Comparison of ENCODE assay signal across 23 cellular contexts in the genomic region with DNA sequence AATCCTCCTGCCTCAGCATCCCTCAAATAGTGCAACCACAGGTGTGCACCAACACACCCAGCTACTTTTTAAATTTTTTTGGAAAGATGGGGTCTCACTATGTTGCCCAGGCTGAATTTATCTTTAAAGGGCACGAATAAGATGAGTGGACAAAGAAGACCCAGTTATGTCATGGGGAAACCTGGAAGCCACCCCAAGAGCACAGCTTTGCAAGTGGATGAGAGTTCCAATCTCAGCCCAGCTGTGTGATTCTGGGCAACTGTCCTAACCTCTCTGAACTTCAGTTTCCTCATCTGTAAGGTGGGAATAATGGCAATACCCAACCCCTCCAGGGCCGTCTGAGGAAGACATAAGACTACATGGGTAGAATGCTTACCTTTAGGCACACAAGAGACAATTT. TPM values are rescaled to one million over a fixed set of nuclear protein-coding genes. Genes with fewer than 3 reads are reported as not detected.
"Had no signal": no experiment of that assay in that cellular context is flagged by ENCODE, and none has a peak within 500 bp of the region (broad histone marks: within the 10 kb centered on the region; RNA-seq: fewer than 3 reads in every experiment).

No MANE protein-coding gene starts in this region.

- H3K36me3 ChIP-seq: neutrophil, right atrium auricular region, suprapubic skin, thyroid gland, upper lobe of right lung, vagina had no signal

- H3K27ac ChIP-seq: dorsolateral prefrontal cortex, neutrophil, right atrium auricular region, suprapubic skin, thyroid gland, upper lobe of right lung, vagina had no signal

- H3K4me3 ChIP-seq: dorsolateral prefrontal cortex, mucosa of descending colon, right atrium auricular region, suprapubic skin, thyroid gland, upper lobe of right lung, vagina had no signal

- H3K9me3 ChIP-seq: mucosa of descending colon, neutrophil, right atrium auricular region, suprapubic skin, thyroid gland, upper lobe of right lung, vagina had no signal

- DNase-seq: cortex of kidney; effector CD8-positive, alpha-beta T cell; foreskin melanocyte; head of caudate nucleus; hippocampal formation; kidney glomerular epithelial cell; mucosa of descending colon; naive thymus-derived CD8-positive, alpha-beta T cell; posterior cingulate gyrus; small intestine; stimulated activated CD4-positive, alpha-beta T cell treated with anti-CD3 and anti-CD28 coated beads, Interleukin-2, amount 100 ng/mL, for 48 hours; stimulated activated CD8-positive, alpha-beta memory T cell treated with anti-CD3 and anti-CD28 coated beads, Interleukin-4, amount 100 ng/mL, for 48 hours; stimulated activated naive CD8-positive, alpha-beta T cell treated with anti-CD3 and anti-CD28 coated beads, Interleukin-15, Interleukin-2, amounts not matched to agents 100 U/mL and 50 U/mL, for 24 hours; thyroid gland; upper lobe of right lung had no signal

- H3K27me3 ChIP-seq: right atrium auricular region, thyroid gland, vagina had no signal

RNA-seq across cellular contexts. Expression of a gene that starts 32.2 kb away (rescaled TPM):
- polyA plus RNA-seq: esophagus; liver; naive thymus-derived CD8-positive, alpha-beta T cell; neural cell; small intestine had no signal

RNA-seq across cellular contexts. Expression of a gene that starts 58.5 kb away (rescaled TPM):
- polyA plus RNA-seq: naive thymus-derived CD8-positive, alpha-beta T cell; neural cell had no signal
